7 cellular contexts compared by ENCODE assay signal in genomic region chr6:28802417-28803336, GRCh38.
DNase-seq lines count a peak whose midpoint lies in the region; ATAC-seq, FAIRE-seq and TF ChIP-seq lines count a peak whose summit lies in the region.

No MANE protein-coding gene starts in this region.

- WGBS in IMR-90 (ENCODE audit: extremely low coverage in 2 of 2, insufficient read length in 1 of 2), 2 experiments: 52% methylated on average over 5 of the region's 25 CpGs; no CpG with 5 or more reads in 1 of the 2 experiments

- no peak overlapping the region for H2AFZ ChIP-seq in IMR-90 (replicated peaks; ENCODE audit: low read length, poor library complexity)

- H3K18ac ChIP-seq in IMR-90 (ENCODE audit: low read depth, low read length): no peak overlapping the region

- H2BK5ac ChIP-seq in IMR-90 (ENCODE audit: low read depth, low read length, poor library complexity, severe bottlenecking): no peak overlapping the region

- H4K20me1 ChIP-seq in IMR-90 (ENCODE audit: insufficient read depth, low read length): no peaks in the 10 kb centered on the region

- no peaks in the 10 kb centered on the region for H3K4me1 ChIP-seq in IMR-90 (ENCODE audit: control insufficient read depth, insufficient read depth, low read length)

- peak; percentile 65 for DNase-seq in IMR-90
- DNase-seq in kidney glomerular epithelial cell (lab: John Stamatoyannopoulos, UW): peak; percentile 84
- DNase-seq in GM12891 (ENCODE audit: insufficient read length, low spot score): no peak
- no peak for DNase-seq in hypothalamus (lab: John Stamatoyannopoulos, UW)

- ATAC-seq in GM18867 (IDR thresholded peaks at IDR 0.05; ENCODE audit: unreplicated experiment) (peak; percentile 81), IMR-90 (ENCODE audit: low read depth) (peak; percentile 98), HG02938 (IDR thresholded peaks at IDR 0.05; ENCODE audit: unreplicated experiment) (no peak)

- H3K79me1 ChIP-seq in IMR-90 (ENCODE audit: low read depth in 1 of 2, low read length in 2 of 2): no peaks in the 10 kb centered on the region

- FAIRE-seq in TTC549 (lab: Jason Lieb, UNC) (peak; percentile 89), GM12891 (lab: Jason Lieb, UNC) (no peak)

- TF ChIP-seq POLR2A in IMR-90 (IDR thresholded peaks at IDR 0.05; ENCODE audit: low read depth, low read length) (no peak), GM12891 (IDR thresholded peaks at IDR 0.05; ENCODE audit: low read depth, low read length) (no peak)

- H3K4ac ChIP-seq in IMR-90 (ENCODE audit: low read depth, low read length): no peak overlapping the region

- no TSS peak for BruUV-seq in IMR-90 (replicated peaks; lab: Mats Ljungman, UMichigan)

- in situ Hi-C loops in IMR-90 (cut with MboI; ENCODE audit: low sequenced_read_pairs): no loop called here

- H3K36me3 ChIP-seq in IMR-90 (ENCODE audit: control insufficient read depth, insufficient read depth, low read length): no peaks in the 10 kb centered on the region

- no peak overlapping the region for H3K9ac ChIP-seq in IMR-90 (ENCODE audit: low read depth, low read length)

- no peak overlapping the region for H4K5ac ChIP-seq in IMR-90 (ENCODE audit: low read depth, low read length)

- no peak overlapping the region for H3K14ac ChIP-seq in IMR-90 (replicated peaks; ENCODE audit: low read depth, low read length)

- no peak overlapping the region for H2AK5ac ChIP-seq in IMR-90 (ENCODE audit: low read depth, low read length)

- no peaks in the 10 kb centered on the region for H3K9me1 ChIP-seq in IMR-90 (ENCODE audit: insufficient read depth, low read length)

- H2AK9ac ChIP-seq in IMR-90 (replicated peaks; ENCODE audit: low read depth, low read length, poor library complexity): no peak overlapping the region

- CTCF ChIA-PET in IMR-90 (lab: Yijun Ruan, JAX): no interaction called here

- H3K56ac ChIP-seq in IMR-90 (ENCODE audit: extremely low read depth, insufficient read depth, low read length): no peak overlapping the region

- no peak for TF ChIP-seq CTCF in IMR-90 (conservative IDR thresholded peaks at IDR 0.05; ENCODE audit: low read depth, low read length)

- no peak overlapping the region for H3K27ac ChIP-seq in IMR-90 (ENCODE audit: insufficient read depth, low read length)

- H4K8ac ChIP-seq in IMR-90 (ENCODE audit: low read depth in 2 of 2, low read length in 2 of 2): no peak overlapping the region

- H3K9me3 ChIP-seq in IMR-90 (ENCODE audit: control insufficient read depth, insufficient read depth, low read length): no peaks in the 10 kb centered on the region

- H2BK120ac ChIP-seq in IMR-90 (ENCODE audit: low read depth, low read length): no peak overlapping the region

- no peak overlapping the region for H2BK15ac ChIP-seq in IMR-90 (ENCODE audit: low read depth, low read length)

- H2BK20ac ChIP-seq in IMR-90 (ENCODE audit: low read depth, low read length): no peak overlapping the region

- H3K4me2 ChIP-seq in IMR-90 (ENCODE audit: low read depth, low read length): peak overlapping the region; percentile 65; the same call in 1 of the 2 replicates

- intact Hi-C loops in IMR-90 (cut with micrococcal nuclease): no loop called here

- no peak for TF ChIP-seq RAD21 in IMR-90 (IDR thresholded peaks at IDR 0.05; ENCODE audit: low read length)

- dilution Hi-C loops in IMR-90 (cut with HindIII; ENCODE audit: low sequenced_read_pairs, unreplicated experiment): no loop called here

- no peak overlapping the region for H4K91ac ChIP-seq in IMR-90 (ENCODE audit: insufficient read depth, low read depth, low read length)

- H3K23ac ChIP-seq in IMR-90 (ENCODE audit: low read depth, low read length): no peak overlapping the region

- H3K4me3 ChIP-seq in IMR-90 (ENCODE audit: insufficient read depth, low read depth, low read length): no peak overlapping the region

- H3K27me3 ChIP-seq in IMR-90 (ENCODE audit: control insufficient read depth, insufficient read depth, low read length): no peaks in the 10 kb centered on the region

- POLR2A ChIA-PET in IMR-90 (lab: Charles Lee; ENCODE audit: unreplicated experiment): no interaction called here

TF ChIP-seq in IMR-90, 13 proteins besides CTCF, POLR2A, EP300 and RAD21:
- TF ChIP-seq CEBPB (IDR thresholded peaks at IDR 0.05; ENCODE audit: low read depth, low read length) (peak; percentile 74), FOS (IDR thresholded peaks at IDR 0.05; ENCODE audit: low read depth, low read length) (0 out of 2 replicates have a peak, but pooled peaks have one; percentile 10), MAZ (IDR thresholded peaks at IDR 0.05; ENCODE audit: borderline replicate concordance, low read depth, low read length) (no peak), MAFK (IDR thresholded peaks at IDR 0.05; ENCODE audit: low read depth, low read length) (no peak)
TF ChIP-seq in IMR-90: peak in this region for 2.

TF ChIP-seq in GM12891, 5 proteins besides CTCF, POLR2A, EP300 and RAD21:
- no peak for TF ChIP-seq POU2F2 (IDR thresholded peaks at IDR 0.05; ENCODE audit: low read depth, low read length)
- no peak for TF ChIP-seq PAX5 (IDR thresholded peaks at IDR 0.05; ENCODE audit: insufficient read depth, low read length, severe bottlenecking)
- TF ChIP-seq TAF1 (IDR thresholded peaks at IDR 0.05; ENCODE audit: low read depth, low read length): no peak
- TF ChIP-seq SPI1 (IDR thresholded peaks at IDR 0.05; ENCODE audit: low read depth, low read length): no peak
- TF ChIP-seq POLR2AphosphoS5 (IDR thresholded peaks at IDR 0.05; ENCODE audit: low read depth, low read length): no peak
TF ChIP-seq in GM12891: peak in this region for 0.

Comparison
In these comparisons a context has a peak if more than half of its experiments do, and no peak if none do; other contexts are left out.
1. DNase-seq: peak in IMR-90 (single experiment) and kidney glomerular epithelial cell (single experiment); none in GM12891 (single experiment) and hypothalamus (0 of 51).